ENCODE assay signal across 16 cellular contexts in genomic region chr13:29763426-29764180, GRCh38.
DNase-seq lines count a peak whose midpoint lies in the region; ATAC-seq and TF ChIP-seq lines count a peak whose summit lies in the region.
"Had no signal": no experiment of that assay in that cellular context is flagged by ENCODE, and none has a peak within 500 bp of the region (broad histone marks: within the 10 kb centered on the region; RNA-seq: fewer than 3 reads in every experiment).

No MANE protein-coding gene starts in this region.

- peak overlapping the region in 2 of 4 donors; percentile 13 to 68 for H3K4me3 Mint-ChIP-seq in CD4-positive, CD25-positive, alpha-beta regulatory T cell
- H3K4me3 Mint-ChIP-seq in T-helper 17 cell (no peak overlapping the region), memory B cell (no peak overlapping the region)
- H3K4me3 Mint-ChIP-seq: stimulated activated naive CD8-positive, alpha-beta T cell treated with anti-CD3 and anti-CD28 coated beads, Interleukin-15, Interleukin-2, amounts not matched to agents 100 ng/mL and 50 ng/mL, for 24 hours had no signal

- peaks cover 5% of the 10 kb centered on the region for H3K4me1 ChIP-seq in CD4-positive, CD25-positive, alpha-beta regulatory T cell (ENCODE audit: control insufficient read depth, insufficient read depth, low read length, poor library complexity, severe bottlenecking)
- H3K4me1 ChIP-seq in adrenal gland (replicated peaks in 1 of 2): no peaks in the 10 kb centered on the region
- H3K4me1 ChIP-seq: SJCRH30 had no signal

- peaks cover 20% of the 10 kb centered on the region for H3K36me3 Mint-ChIP-seq in CD4-positive, CD25-positive, alpha-beta regulatory T cell
- H3K36me3 Mint-ChIP-seq in T-helper 17 cell (ENCODE audit: low read depth) (peaks cover 2% of the 10 kb centered on the region), memory B cell (peaks cover 8% of the 10 kb centered on the region)

- H3K9me3 ChIP-seq in CD4-positive, CD25-positive, alpha-beta regulatory T cell (ENCODE audit: control insufficient read depth in 2 of 2, low read length in 2 of 2): no peaks in the 10 kb centered on the region
- no peaks in the 10 kb centered on the region for H3K9me3 ChIP-seq in T-helper 17 cell (ENCODE audit: control insufficient read depth, low read length, poor library complexity, severe bottlenecking)
- H3K9me3 ChIP-seq in adrenal gland (replicated peaks in 1 of 3): no peaks in the 10 kb centered on the region
- H3K9me3 ChIP-seq: SJCRH30, vagina had no signal

- H3K4me3 ChIP-seq in CD4-positive, CD25-positive, alpha-beta regulatory T cell (ENCODE audit: low read depth, low read length): no peak overlapping the region
- no peak overlapping the region for H3K4me3 ChIP-seq in adrenal gland
- H3K4me3 ChIP-seq: SJCRH30, vagina had no signal

- peaks cover 27% of the 10 kb centered on the region for H3K36me3 ChIP-seq in CD4-positive, CD25-positive, alpha-beta regulatory T cell (ENCODE audit: control insufficient read depth, insufficient read depth, low read length)
- peaks cover 0 to 8% of the 10 kb centered on the region in 2 donors for H3K36me3 ChIP-seq in adrenal gland (replicated peaks in 1 of 2)

- H3K27me3 ChIP-seq in CD4-positive, CD25-positive, alpha-beta regulatory T cell (ENCODE audit: control insufficient read depth, insufficient read depth, low read length): no peaks in the 10 kb centered on the region
- H3K27me3 ChIP-seq in adrenal gland: no peaks in the 10 kb centered on the region
- H3K27me3 ChIP-seq: brain microvascular endothelial cell, SJCRH30, vagina had no signal

- WGBS in adrenal gland, 4 donors: 86 to 95% (median 89%) methylated on average over 2 of the region's 2 CpGs

- peak overlapping the region; percentile 14 to 90 (median 29) for H3K27ac Mint-ChIP-seq in CD4-positive, CD25-positive, alpha-beta regulatory T cell
- H3K27ac Mint-ChIP-seq in T-helper 17 cell (peak overlapping the region; percentile 83), memory B cell (peak overlapping the region; percentile 77)
- H3K27ac Mint-ChIP-seq: stimulated activated naive CD8-positive, alpha-beta T cell treated with anti-CD3 and anti-CD28 coated beads, Interleukin-15, Interleukin-2, amounts not matched to agents 100 ng/mL and 50 ng/mL, for 24 hours had no signal

- intact Hi-C loops in adrenal gland (cut with DNase I): no loop called here

- peaks cover 0 to 6% (median 2%) of the 10 kb centered on the region in 7 donors for H3K9me3 Mint-ChIP-seq in CD4-positive, CD25-positive, alpha-beta regulatory T cell
- peaks cover 4% of the 10 kb centered on the region for H3K9me3 Mint-ChIP-seq in memory B cell
- H3K9me3 Mint-ChIP-seq: stimulated activated naive CD8-positive, alpha-beta T cell treated with anti-CD3 and anti-CD28 coated beads, Interleukin-15, Interleukin-2, amounts not matched to agents 100 ng/mL and 50 ng/mL, for 24 hours had no signal

- ATAC-seq in CD4-positive, CD25-positive, alpha-beta regulatory T cell (ENCODE audit: low read depth in 2 of 2): peak in 1 of 2 donors; percentile 38
- ATAC-seq in T-helper 17 cell: no peak
- ATAC-seq in memory B cell (ENCODE audit: low read depth): no peak
- ATAC-seq in GM18858 (IDR thresholded peaks at IDR 0.05; ENCODE audit: unreplicated experiment): no peak

- DNase-seq in CD4-positive, CD25-positive, alpha-beta regulatory T cell: peak in 1 of 3 donors; percentile 80
- DNase-seq in EL (peak; percentile 22), T-helper 17 cell (no peak), memory B cell (ENCODE audit: low spot score in 2 of 2) (no peak), COLO668 (lab: John Stamatoyannopoulos, UW; ENCODE audit: unreplicated experiment) (no peak), NCI-H2107 (lab: John Stamatoyannopoulos, UW) (no peak), adrenal gland (no peak)
- DNase-seq: activated CD4-positive, alpha-beta T cell treated with anti-CD3 and anti-CD28 coated beads, Interleukin-2, amount 50 U/mL, for 48 hours; activated gamma-delta T cell; brain microvascular endothelial cell; KG1; NCI-H510A; SJCRH30 had no signal

- H3K4me1 Mint-ChIP-seq in CD4-positive, CD25-positive, alpha-beta regulatory T cell: peaks cover 25 to 41% (median 32%) of the 10 kb centered on the region in 4 donors
- H3K4me1 Mint-ChIP-seq in T-helper 17 cell (peaks cover 15% of the 10 kb centered on the region), memory B cell (peaks cover 26% of the 10 kb centered on the region)

- no peak overlapping the region for H3K27ac ChIP-seq in CD4-positive, CD25-positive, alpha-beta regulatory T cell (ENCODE audit: insufficient read depth, low read length, poor library complexity, severe bottlenecking)
- H3K27ac ChIP-seq in adrenal gland: no peak overlapping the region
- H3K27ac ChIP-seq: brain microvascular endothelial cell, SJCRH30, vagina had no signal

- TF ChIP-seq CTCF in adrenal gland (IDR thresholded peaks at IDR 0.05): no peak

- no peaks in the 10 kb centered on the region for H3K27me3 Mint-ChIP-seq in CD4-positive, CD25-positive, alpha-beta regulatory T cell
- H3K27me3 Mint-ChIP-seq in T-helper 17 cell: no peaks in the 10 kb centered on the region
- H3K27me3 Mint-ChIP-seq in memory B cell: no peaks in the 10 kb centered on the region
- H3K27me3 Mint-ChIP-seq: stimulated activated naive CD8-positive, alpha-beta T cell treated with anti-CD3 and anti-CD28 coated beads, Interleukin-15, Interleukin-2, amounts not matched to agents 100 ng/mL and 50 ng/mL, for 24 hours had no signal

- no peak for TF ChIP-seq POLR2A in adrenal gland (IDR thresholded peaks at IDR 0.05)

Comparison
In these comparisons a context has a peak if more than half of its experiments do, and no peak if none do; other contexts are left out.
1. H3K27ac Mint-ChIP-seq: peak in every context shown above with its lines; median percentile 83 in T-helper 17 cell; 77 in memory B cell; 29 in CD4-positive, CD25-positive, alpha-beta regulatory T cell.